Comparison of ENCODE assay signal across 15 cellular contexts in the genomic region with DNA sequence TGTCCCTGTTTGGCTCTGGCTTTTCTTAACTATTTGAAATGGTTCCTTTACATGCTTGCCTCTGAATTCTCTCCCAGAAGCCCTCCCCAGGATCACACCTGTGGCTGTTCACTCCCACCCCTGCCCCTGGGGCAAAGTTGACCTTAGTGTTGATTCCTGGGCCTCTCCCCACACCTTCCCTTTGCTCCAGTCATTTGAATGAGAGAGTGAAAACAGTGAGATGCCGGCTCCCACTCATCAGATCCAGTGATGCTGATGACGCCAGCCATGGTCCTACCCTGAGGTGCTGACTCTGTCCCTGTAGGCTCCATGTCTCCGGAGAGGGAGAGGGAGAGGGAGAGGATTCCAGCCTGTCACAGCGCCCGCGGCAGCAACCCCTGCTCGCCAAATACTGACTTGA. TPM values are rescaled to one million over a fixed set of nuclear protein-coding genes. Genes with fewer than 3 reads are reported as not detected.
A peak's percentile ranks its signal among the peaks of the same experiment; 100 is the strongest.
DNase-seq lines count a peak whose midpoint lies in the region; ATAC-seq and TF ChIP-seq lines count a peak whose summit lies in the region.
"Had no signal": no experiment of that assay in that cellular context is flagged by ENCODE, and none has a peak within 500 bp of the region (broad histone marks: within the 10 kb centered on the region; RNA-seq: fewer than 3 reads in every experiment).

No MANE protein-coding gene starts in this region.

- peaks cover 13% of the 10 kb centered on the region for H3K36me3 ChIP-seq in PC-3 (ENCODE audit: low read depth, low read length)
- H3K36me3 ChIP-seq in colonic mucosa, result no peaks in the 10 kb centered on the region
- H3K36me3 ChIP-seq in transverse colon, result peaks cover 0 to 3% (median 0%) of the 10 kb centered on the region in 4 donors
- peaks cover 17% of the 10 kb centered on the region for H3K36me3 ChIP-seq in MG63

- H3K4me3 Mint-ChIP-seq in nephron, result no peak overlapping the region
- H3K4me3 Mint-ChIP-seq: activated naive CD4-positive, alpha-beta T cell treated with anti-CD3 and anti-CD28 coated beads, Interleukin-2, amount 50 U/mL, for 24 hours; CD4-positive, alpha-beta memory T cell had no signal

- TF ChIP-seq POLR2A in transverse colon (IDR thresholded peaks at IDR 0.05), result no peak

- no peaks in the 10 kb centered on the region for H3K9me2 ChIP-seq in PC-3 (replicated peaks; ENCODE audit: low read length)

- H3K4me1 ChIP-seq in PC-3 (ENCODE audit: insufficient read depth, low read length) (peaks cover 29% of the 10 kb centered on the region), colonic mucosa (peaks cover 4% of the 10 kb centered on the region), transverse colon (peaks cover 19 to 27% (median 21%) of the 10 kb centered on the region in 4 donors)

- H3K9me3 ChIP-seq in PC-3 (ENCODE audit: low read length), result no peaks in the 10 kb centered on the region
- H3K9me3 ChIP-seq in colonic mucosa, result no peaks in the 10 kb centered on the region
- no peaks in the 10 kb centered on the region for H3K9me3 ChIP-seq in transverse colon
- H3K9me3 ChIP-seq in MG63, result no peaks in the 10 kb centered on the region

- H4K20me1 ChIP-seq in PC-3 (ENCODE audit: low read length), result no peaks in the 10 kb centered on the region

- no peaks in the 10 kb centered on the region for H3K27me3 Mint-ChIP-seq in nephron (ENCODE audit: low read depth)
- H3K27me3 Mint-ChIP-seq: activated naive CD4-positive, alpha-beta T cell treated with anti-CD3 and anti-CD28 coated beads, Interleukin-2, amount 50 U/mL, for 24 hours; CD4-positive, alpha-beta memory T cell had no signal

- WGBS in transverse colon (ENCODE audit: low coverage in 1 of 2), 2 donors, result 69 to 82% methylated on average over 5 to 6 of the region's 7 CpGs

- no peak overlapping the region for H3K27ac ChIP-seq in PC-3 (ENCODE audit: low read length)
- H3K27ac ChIP-seq in colonic mucosa, result peak overlapping the region; percentile 58
- peak overlapping the region; percentile 72 to 89 (median 86) for H3K27ac ChIP-seq in transverse colon
- H3K27ac ChIP-seq in substantia nigra (ENCODE audit: low read depth, low read length, poor library complexity, severe bottlenecking), result no peak overlapping the region
- H3K27ac ChIP-seq: epithelial cell of prostate had no signal

- intact Hi-C loops in PC-3 (cut with micrococcal nuclease) (no loop called here), colonic mucosa (cut with DNase I) (no loop called here), transverse colon (cut with DNase I; ENCODE audit: low total_unique reads) (no loop called here)

- H3K79me2 ChIP-seq in PC-3 (ENCODE audit: low read length), result peaks cover 56% of the 10 kb centered on the region

- TF ChIP-seq EP300 in transverse colon (IDR thresholded peaks at IDR 0.05; ENCODE audit: low read depth), result no peak

- H3K27me3 ChIP-seq in PC-3 (ENCODE audit: low read length) (no peaks in the 10 kb centered on the region), colonic mucosa (no peaks in the 10 kb centered on the region), transverse colon (no peaks in the 10 kb centered on the region), MG63 (no peaks in the 10 kb centered on the region)

- in situ Hi-C loops in transverse colon (cut with MboI; ENCODE audit: low pct_ligation_motif_present in 1 of 4, low pct_unique_long_range_greater_than_20kb in 1 of 4, low sequenced_read_pairs in 3 of 4), result no loop called here

- DNase-seq in PC-3 (peak; percentile 19), colonic mucosa (no peak), transverse colon (no peak), ecto neural progenitor cell (ENCODE audit: low spot score) (no peak), substantia nigra (lab: John Stamatoyannopoulos, UW) (no peak), MG63 (no peak)
- DNase-seq: activated CD4-positive, CD25-positive, alpha-beta regulatory T cell; activated CD8-positive, alpha-beta memory T cell treated with anti-CD3 and anti-CD28 coated beads, Interleukin-2, amount 50 U/mL, for 48 hours; CD4-positive, alpha-beta memory T cell; cerebellar nuclear complex; hypothalamus; NCI-H1092 treated with DMSO at 0.1 percent for 48 hours had no signal

- H3F3A ChIP-seq in PC-3 (ENCODE audit: low read length, unreplicated experiment), result no peaks in the 10 kb centered on the region

- peaks cover 39% of the 10 kb centered on the region for H3K36me3 Mint-ChIP-seq in nephron (ENCODE audit: low read depth)
- H3K36me3 Mint-ChIP-seq: activated naive CD4-positive, alpha-beta T cell treated with anti-CD3 and anti-CD28 coated beads, Interleukin-2, amount 50 U/mL, for 24 hours; CD4-positive, alpha-beta memory T cell had no signal

- no peaks in the 10 kb centered on the region for H3K9me3 Mint-ChIP-seq in nephron
- H3K9me3 Mint-ChIP-seq: activated naive CD4-positive, alpha-beta T cell treated with anti-CD3 and anti-CD28 coated beads, Interleukin-2, amount 50 U/mL, for 24 hours; CD4-positive, alpha-beta memory T cell had no signal

- H2AFZ ChIP-seq in PC-3 (ENCODE audit: low read length), result no peak overlapping the region

- H3K4me3 ChIP-seq in PC-3 (ENCODE audit: low read length) (no peak overlapping the region), colonic mucosa (no peak overlapping the region), transverse colon (no peak overlapping the region), MG63 (no peak overlapping the region)

- TF ChIP-seq CTCF in PC-3 (conservative IDR thresholded peaks at IDR 0.05; ENCODE audit: low read depth, low read length), result no peak
- no peak for TF ChIP-seq CTCF in colonic mucosa (IDR thresholded peaks at IDR 0.05)
- no peak for TF ChIP-seq CTCF in nephron (IDR thresholded peaks at IDR 0.05; ENCODE audit: unreplicated experiment in 3 of 3)
- no peak for TF ChIP-seq CTCF in transverse colon (IDR thresholded peaks at IDR 0.05)

- no TSS peak for BruUV-seq in PC-3 (replicated peaks; lab: Mats Ljungman, UMichigan)

- H3K4me2 ChIP-seq in PC-3 (ENCODE audit: low read length), result no peak overlapping the region

- no peak for ATAC-seq in PC-3

- POLR2A ChIA-PET in PC-3 (lab: Charles Lee; ENCODE audit: unreplicated experiment), result no interaction called here

- H3K27ac Mint-ChIP-seq in nephron, result peak overlapping the region; percentile 24 to 67 (median 43)
- H3K27ac Mint-ChIP-seq: activated naive CD4-positive, alpha-beta T cell treated with anti-CD3 and anti-CD28 coated beads, Interleukin-2, amount 50 U/mL, for 24 hours; CD4-positive, alpha-beta memory T cell had no signal

- CTCF ChIA-PET in PC-3 (lab: Charles Lee), result interaction anchor here (1.0 kb wide), 1 partner anchor 95 kb away, joined by 3 read pairs; no protein-coding TSS in a partner anchor

- H3K4me1 Mint-ChIP-seq in nephron, result peaks cover 35% of the 10 kb centered on the region
- H3K4me1 Mint-ChIP-seq: activated naive CD4-positive, alpha-beta T cell treated with anti-CD3 and anti-CD28 coated beads, Interleukin-2, amount 50 U/mL, for 24 hours had no signal

- H3K9ac ChIP-seq in PC-3 (ENCODE audit: low read length), result no peak overlapping the region
- H3K9ac ChIP-seq in colonic mucosa (ENCODE audit: low read depth in 2 of 2, low read length in 2 of 2), result no peak overlapping the region

RNA-seq across cellular contexts. Expression of gene LRP5, which starts 40.7 kb away (rescaled TPM):
- 64.3 and 83.5 TPM in 2 replicates for total RNA-seq in PC-3 (2014; rRNA removed)
- 100 to 1,000 TPM in 1 of 2 donors, 10 to 100 TPM in 1; 81.0 to 110 TPM for total RNA-seq in colonic mucosa
- 100 to 1,000 TPM in 1 of 4 donors, 10 to 100 TPM in 3; 72.6 to 138 (median 82.3) TPM for total RNA-seq in transverse colon
- total RNA-seq in MG63 (2014; rRNA removed; shearing (Covaris generic); ENCODE audit: low replicate concordance), result 16.9 and 23.5 TPM in 2 replicates

Comparison
In these comparisons a context has a peak if more than half of its experiments do, and no peak if none do; other contexts are left out.
1. H3K27ac ChIP-seq: peak in colonic mucosa (single experiment) and transverse colon (4 of 4); none in PC-3 (single experiment) and substantia nigra (single experiment).